In the genomic region with DNA sequence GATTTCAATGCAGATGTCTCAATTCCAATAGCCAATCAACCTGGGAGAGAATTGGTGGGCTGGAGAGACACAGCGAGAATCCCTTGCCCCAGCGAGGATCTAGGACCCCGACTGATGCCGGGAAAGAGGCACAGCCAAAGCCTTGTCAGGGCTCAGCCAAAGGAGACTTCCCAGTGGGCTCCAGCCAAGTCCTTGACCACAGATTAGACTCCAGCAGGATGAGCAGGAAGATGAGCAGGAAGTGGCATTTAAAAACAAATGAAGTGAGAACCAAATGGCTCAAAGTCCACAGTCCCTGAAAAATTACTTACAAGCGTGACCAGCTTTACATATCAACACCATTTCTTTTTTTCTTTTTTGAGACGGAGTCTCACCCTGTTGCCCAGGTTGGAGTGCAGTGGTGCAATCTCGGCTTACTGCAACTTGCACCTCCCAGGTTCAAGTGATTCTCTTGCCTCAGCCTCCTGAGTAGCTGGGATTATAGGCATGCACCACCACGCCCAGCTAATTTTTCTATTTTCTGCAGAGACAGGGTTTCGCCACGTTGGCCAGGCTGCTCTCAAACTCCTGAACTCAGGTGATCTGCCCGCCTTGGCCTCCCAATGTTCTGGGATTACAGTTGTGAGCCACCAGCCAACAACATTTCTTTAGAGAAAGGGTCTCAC, we compare ENCODE assay signal across 11 cellular contexts. TPM values are rescaled to one million over a fixed set of nuclear protein-coding genes. Genes with fewer than 3 reads are reported as not detected.
A peak's percentile ranks its signal among the peaks of the same experiment; 100 is the strongest.
DNase-seq lines count a peak whose midpoint lies in the region; ATAC-seq and TF ChIP-seq lines count a peak whose summit lies in the region.
"Had no signal": no experiment of that assay in that cellular context is flagged by ENCODE, and none has a peak within 500 bp of the region (broad histone marks: within the 10 kb centered on the region; RNA-seq: fewer than 3 reads in every experiment).

No MANE protein-coding gene starts in this region.

- 94% methylated on average over 7 of the region's 11 CpGs for WGBS in mammary epithelial cell (ENCODE audit: low coverage, missing lambda C conversion rate)
- WGBS in spleen, 5 donors: 66 to 75% (median 71%) methylated on average over 11 of the region's 11 CpGs

- peak; percentile 36 for ATAC-seq in left colon

- no peak overlapping the region for H3K4me2 ChIP-seq in mammary epithelial cell (ENCODE audit: insufficient read depth, low read depth, low read length)

- H3K4me1 ChIP-seq in mammary epithelial cell (ENCODE audit: insufficient read depth, low read length): peaks cover 45% of the 10 kb centered on the region
- H3K4me1 ChIP-seq in spleen: peaks cover 15 to 94% (median 56%) of the 10 kb centered on the region in 6 donors

- peaks cover 92% of the 10 kb centered on the region for H3K79me2 ChIP-seq in mammary epithelial cell (ENCODE audit: insufficient read depth, low read length)

- H3K9ac ChIP-seq in mammary epithelial cell (ENCODE audit: insufficient read depth, low read length): peak overlapping the region; percentile 9

- no peaks in the 10 kb centered on the region for H3K27me3 ChIP-seq in H7 (ENCODE audit: control insufficient read depth, insufficient read depth, low read length)
- H3K27me3 ChIP-seq in mammary epithelial cell (ENCODE audit: insufficient read depth, low read length): no peaks in the 10 kb centered on the region
- H3K27me3 ChIP-seq in spleen (replicated peaks in 1 of 7): no peaks in the 10 kb centered on the region

- DNase-seq in H7: peak; percentile 45
- no peak for DNase-seq in mammary epithelial cell
- peak in 1 of 2 donors; percentile 23 for DNase-seq in left colon
- peak; percentile 53 for DNase-seq in spleen
- DNase-seq in NCI-H748 (lab: John Stamatoyannopoulos, UW; ENCODE audit: unreplicated experiment): no peak
- no peak for DNase-seq in HT-29 (ENCODE audit: low spot score)
- DNase-seq in amniotic stem cell (lab: John Stamatoyannopoulos, UW): no peak
- no peak for DNase-seq in germinal center (ENCODE audit: low spot score)
- DNase-seq: GOT3; NCI-H748 treated with DMSO at 0.1 percent for 48 hours; stimulated activated CD4-positive, alpha-beta T cell treated with anti-CD3 and anti-CD28 coated beads, Interleukin-4, amount 100 ng/mL, for 24 hours had no signal

- peaks cover 9% of the 10 kb centered on the region for H3K36me3 ChIP-seq in H7 (replicated peaks; ENCODE audit: control insufficient read depth, insufficient read depth, low read length)
- peaks cover 5% of the 10 kb centered on the region for H3K36me3 ChIP-seq in mammary epithelial cell (ENCODE audit: insufficient read depth, low read length)
- H3K36me3 ChIP-seq in spleen: no peaks in the 10 kb centered on the region

- H2AFZ ChIP-seq in mammary epithelial cell (ENCODE audit: low read depth, low read length): no peak overlapping the region

- intact Hi-C loops in mammary epithelial cell (cut with micrococcal nuclease) (no loop called here), left colon (cut with DNase I, micrococcal nuclease) (no loop called here), spleen (cut with DNase I; ENCODE audit: low total_unique reads) (no loop called here)

- TF ChIP-seq CTCF in mammary epithelial cell (conservative IDR thresholded peaks at IDR 0.05 in 1 of 2, IDR thresholded peaks at IDR 0.05 in 1 of 2; ENCODE audit: extremely low read depth in 1 of 2, insufficient read depth in 1 of 2, low read depth in 1 of 2, low read length in 2 of 2): no peak
- TF ChIP-seq CTCF in spleen (IDR thresholded peaks at IDR 0.05 in 8 of 11, conservative IDR thresholded peaks at IDR 0.05 in 3 of 11): no peak

- in situ Hi-C loops in mammary epithelial cell (cut with MboI; ENCODE audit: low sequenced_read_pairs in 2 of 2): no loop called here

- TF ChIP-seq POLR2A in spleen (IDR thresholded peaks at IDR 0.05): no peak

- H3K4me3 ChIP-seq in H7 (ENCODE audit: insufficient read depth, low read depth, low read length) (no peak overlapping the region), mammary epithelial cell (replicated peaks in 1 of 3; ENCODE audit: insufficient read depth in 1 of 3, low read depth in 2 of 3, low read length in 3 of 3) (no peak overlapping the region), spleen (no peak overlapping the region)

- no TSS peak for BruUV-seq in mammary epithelial cell (replicated peaks; lab: Mats Ljungman, UMichigan)

- no peaks in the 10 kb centered on the region for H3K9me3 ChIP-seq in mammary epithelial cell (replicated peaks; ENCODE audit: insufficient read depth, low read length)
- H3K9me3 ChIP-seq in spleen: no peaks in the 10 kb centered on the region

- CTCF ChIA-PET in mammary epithelial cell (lab: Charles Lee; ENCODE audit: low non-redundant PET): no interaction called here

- dilution Hi-C loops in mammary epithelial cell (cut with HindIII; ENCODE audit: low sequenced_read_pairs): no loop called here

- peaks cover 6% of the 10 kb centered on the region for H4K20me1 ChIP-seq in mammary epithelial cell (ENCODE audit: insufficient read depth, low read length)

- H3K27ac ChIP-seq in mammary epithelial cell (ENCODE audit: insufficient read depth, low read depth, low read length) (peak overlapping the region; percentile 98), spleen (peak overlapping the region in 5 of 8 donors; percentile 5 to 63 (median 27))

RNA-seq across cellular contexts. Expression of a gene that starts 40.2 kb away (rescaled TPM):
- total RNA-seq in H7 (2014; rRNA removed; shearing (Covaris generic)): 233 and 260 TPM in 2 replicates
- total RNA-seq in mammary epithelial cell (100 to 1,000 TPM; 111 to 126 TPM), left colon (100 to 1,000 TPM; 107 to 142 TPM), spleen (10 to 100 TPM; 32.2 to 74.4 (median 52.0) TPM)
- polyA plus RNA-seq in mammary epithelial cell (141 TPM), spleen (10 to 100 TPM in 1 of 3 donors, 1 to 10 TPM in 2; 6.7 to 19.2 (median 7.0) TPM)
- polyA minus RNA-seq in mammary epithelial cell: 123 TPM
- total RNA-seq in HT-29 (2014; rRNA removed; shearing (Covaris generic)): 171 and 207 TPM in 2 replicates

Comparison
In these comparisons a context has a peak if more than half of its experiments do, and no peak if none do; other contexts are left out.
1. DNase-seq: peak in H7 (single experiment) and spleen (single experiment); none in mammary epithelial cell (single experiment), NCI-H748 (single experiment), HT-29 (single experiment), amniotic stem cell (single experiment) and germinal center (single experiment).